18 cellular contexts compared by ENCODE assay signal in the genomic region with DNA sequence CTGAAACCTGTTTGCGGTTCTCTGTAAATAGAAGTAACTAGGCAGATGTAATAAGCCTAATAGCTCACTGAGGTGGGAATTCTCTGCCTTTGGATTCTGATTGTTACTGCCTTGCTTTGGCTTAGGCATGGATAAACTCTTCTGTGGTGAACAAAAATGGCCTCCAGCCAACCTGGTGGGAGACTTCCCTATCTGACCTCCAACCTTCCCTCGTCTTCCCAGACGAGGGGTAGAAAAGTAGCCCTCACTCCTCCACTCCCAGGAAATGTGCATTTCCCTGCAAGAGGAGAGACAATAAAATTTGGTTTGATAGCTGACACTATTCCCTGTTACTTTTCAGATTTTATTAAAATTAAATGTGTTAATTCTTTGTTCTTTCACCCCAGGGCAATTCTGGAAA. TPM values are rescaled to one million over a fixed set of nuclear protein-coding genes. Genes with fewer than 3 reads are reported as not detected.
DNase-seq lines count a peak whose midpoint lies in the region; ATAC-seq lines count a peak whose summit lies in the region.
"Had no signal": no experiment of that assay in that cellular context is flagged by ENCODE, and none has a peak within 500 bp of the region (broad histone marks: within the 10 kb centered on the region; RNA-seq: fewer than 3 reads in every experiment).

No MANE protein-coding gene starts in this region.

- H3K9me3 ChIP-seq in BLaER1: no peaks in the 10 kb centered on the region
- no peaks in the 10 kb centered on the region for H3K9me3 ChIP-seq in CD4-positive, CD25-positive, alpha-beta regulatory T cell (ENCODE audit: control insufficient read depth in 2 of 2, low read length in 2 of 2)
- H3K9me3 ChIP-seq in effector memory CD4-positive, alpha-beta T cell (ENCODE audit: control insufficient read depth, low read length): no peaks in the 10 kb centered on the region
- H3K9me3 ChIP-seq: esophagus muscularis mucosa, pancreas, testis had no signal

- H3K4me3 Mint-ChIP-seq in CD4-positive, CD25-positive, alpha-beta regulatory T cell: peak overlapping the region in 3 of 4 donors; percentile 94 to 96 (median 95)
- H3K4me3 Mint-ChIP-seq: T-helper 17 cell had no signal

- H3K4me2 ChIP-seq in BLaER1: peak overlapping the region; percentile 87

- peaks cover 14% of the 10 kb centered on the region for H3K36me3 ChIP-seq in BLaER1
- H3K36me3 ChIP-seq in CD4-positive, CD25-positive, alpha-beta regulatory T cell (ENCODE audit: control insufficient read depth, insufficient read depth, low read length): peaks cover 3% of the 10 kb centered on the region
- H3K36me3 ChIP-seq in effector memory CD4-positive, alpha-beta T cell (ENCODE audit: control insufficient read depth, insufficient read depth, low read length): no peaks in the 10 kb centered on the region
- H3K36me3 ChIP-seq: esophagus muscularis mucosa, pancreas had no signal

- no peaks in the 10 kb centered on the region for H3K27me3 ChIP-seq in BLaER1
- no peaks in the 10 kb centered on the region for H3K27me3 ChIP-seq in CD4-positive, CD25-positive, alpha-beta regulatory T cell (ENCODE audit: control insufficient read depth, insufficient read depth, low read length)
- no peaks in the 10 kb centered on the region for H3K27me3 ChIP-seq in effector memory CD4-positive, alpha-beta T cell (replicated peaks; ENCODE audit: control insufficient read depth, insufficient read depth, low read length, poor library complexity, severe bottlenecking)
- H3K27me3 ChIP-seq: esophagus muscularis mucosa, pancreas, testis had no signal

- H3K9me3 Mint-ChIP-seq in CD4-positive, CD25-positive, alpha-beta regulatory T cell: peaks cover 0 to 2% (median 0%) of the 10 kb centered on the region in 7 donors

- no peaks in the 10 kb centered on the region for H4K20me1 ChIP-seq in BLaER1

- H3K27ac ChIP-seq in BLaER1: peak overlapping the region; percentile 90
- H3K27ac ChIP-seq in CD4-positive, CD25-positive, alpha-beta regulatory T cell (ENCODE audit: insufficient read depth, low read length, poor library complexity, severe bottlenecking): peak overlapping the region; percentile 88
- H3K27ac ChIP-seq in effector memory CD4-positive, alpha-beta T cell (ENCODE audit: insufficient read depth, low read length, poor library complexity, severe bottlenecking): peak overlapping the region; percentile 86
- H3K27ac ChIP-seq: esophagus muscularis mucosa, HL-60, pancreas, testis had no signal

- no peaks in the 10 kb centered on the region for H3K27me3 Mint-ChIP-seq in CD4-positive, CD25-positive, alpha-beta regulatory T cell
- H3K27me3 Mint-ChIP-seq: T-helper 17 cell had no signal

- H3K4me1 Mint-ChIP-seq in CD4-positive, CD25-positive, alpha-beta regulatory T cell: peaks cover 46 to 79% (median 63%) of the 10 kb centered on the region in 4 donors

- H3K4me3 ChIP-seq in BLaER1: peak overlapping the region; percentile 69; the same call in 1 of the 2 replicates
- peak overlapping the region; percentile 98 for H3K4me3 ChIP-seq in CD4-positive, CD25-positive, alpha-beta regulatory T cell (ENCODE audit: low read depth, low read length)
- H3K4me3 ChIP-seq in effector memory CD4-positive, alpha-beta T cell (ENCODE audit: insufficient read depth, low read depth, low read length, poor library complexity, severe bottlenecking): peak overlapping the region; percentile 49
- H3K4me3 ChIP-seq: pancreas, testis had no signal

- H3K9ac ChIP-seq in BLaER1: peak overlapping the region; percentile 88

- no peak for ATAC-seq in CD4-positive, CD25-positive, alpha-beta regulatory T cell (ENCODE audit: low read depth in 2 of 2)

- peaks cover 65% of the 10 kb centered on the region for H3K4me1 ChIP-seq in BLaER1
- H3K4me1 ChIP-seq in CD4-positive, CD25-positive, alpha-beta regulatory T cell (ENCODE audit: control insufficient read depth, insufficient read depth, low read length, poor library complexity, severe bottlenecking): peaks cover 75% of the 10 kb centered on the region
- H3K4me1 ChIP-seq in effector memory CD4-positive, alpha-beta T cell (ENCODE audit: control insufficient read depth, insufficient read depth, low read length, poor library complexity, severe bottlenecking): peaks cover 42% of the 10 kb centered on the region
- H3K4me1 ChIP-seq: esophagus muscularis mucosa had no signal

- peak overlapping the region in 2 of 3 donors; percentile 98 to 100 for H3K27ac Mint-ChIP-seq in CD4-positive, CD25-positive, alpha-beta regulatory T cell
- H3K27ac Mint-ChIP-seq: T-helper 17 cell had no signal

- no peak for DNase-seq in CD4-positive, CD25-positive, alpha-beta regulatory T cell
- peak; percentile 32 for DNase-seq in RPMI7951 (ENCODE audit: low read depth)
- DNase-seq in effector memory CD4-positive, alpha-beta T cell: no peak
- no peak for DNase-seq in NCI-H2227 (lab: John Stamatoyannopoulos, UW; ENCODE audit: unreplicated experiment)
- no peak for DNase-seq in NCI-H69 (lab: John Stamatoyannopoulos, UW)
- DNase-seq in stimulated activated CD4-positive, alpha-beta T cell treated with anti-CD3 and anti-CD28 coated beads, Interleukin-15, amount 100 ng/mL, for 24 hours: no peak
- DNase-seq: DMS53, KG1, NCI-H1048, pancreas, testis had no signal

- H3K36me3 Mint-ChIP-seq in CD4-positive, CD25-positive, alpha-beta regulatory T cell: peaks cover 9% of the 10 kb centered on the region

RNA-seq across cellular contexts. Expression of gene CD96, which starts 0.6 kb away (rescaled TPM):
- 125 TPM for total RNA-seq in CD4-positive, CD25-positive, alpha-beta regulatory T cell
- polyA plus RNA-seq in CD4-positive, CD25-positive, alpha-beta regulatory T cell: 100 to 1,000 TPM; 104 to 149 (median 130) TPM
- total RNA-seq in RPMI7951 (2014; rRNA removed; shearing (Covaris generic)): 2.2 and 4.2 TPM in 2 replicates
- total RNA-seq: glomerular endothelial cell, H1 had no signal
- polyA plus RNA-seq: H1 had no signal

RNA-seq across cellular contexts. Expression of gene ZBED2, which starts 53.8 kb away (rescaled TPM):
- total RNA-seq in CD4-positive, CD25-positive, alpha-beta regulatory T cell: 0.27 TPM
- polyA plus RNA-seq in CD4-positive, CD25-positive, alpha-beta regulatory T cell: under 1 TPM in 3 of 4 donors, not detected in 1; 0.15 to 1.00 (median 0.80) TPM
- not detected in 2 replicates for total RNA-seq in RPMI7951 (2014; rRNA removed; shearing (Covaris generic))
- total RNA-seq: H1, liver, testis had no signal
- polyA plus RNA-seq: H1, liver had no signal

Comparison
In these comparisons a context has a peak if more than half of its experiments do, and no peak if none do; other contexts are left out.
1. RNA of gene CD96, which starts 0.6 kb away (total RNA-seq): 125 TPM in CD4-positive, CD25-positive, alpha-beta regulatory T cell (single experiment); 2.2 to 4.2 TPM in RPMI7951; every median in the first group is over 10 times any median in the second.
2. Peak in every context shown above with its lines, with median percentiles within 50 percentile points of each other: H3K27ac ChIP-seq and H3K4me3 ChIP-seq.